In the genomic region with DNA sequence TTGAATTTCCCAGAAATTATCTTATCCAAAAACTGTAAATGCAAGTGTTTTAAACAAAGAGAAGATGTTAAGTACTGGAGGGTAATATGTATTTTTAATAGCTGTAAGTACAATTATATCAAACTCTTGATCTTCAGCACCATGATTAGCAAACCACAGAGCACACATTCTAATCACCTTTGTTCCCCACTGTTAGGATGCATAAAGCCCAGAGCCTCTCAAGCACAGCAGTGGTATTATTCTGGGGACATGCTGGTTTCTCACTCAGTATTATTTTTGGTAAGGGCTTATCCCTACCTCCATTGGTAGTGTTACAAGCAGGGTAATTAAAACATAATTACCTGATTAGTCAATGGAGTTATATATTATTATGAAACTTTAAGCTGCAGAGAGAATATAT, we compare ENCODE assay signal across 1 cellular context.
TF ChIP-seq lines count a peak whose summit lies in the region.

No MANE protein-coding gene starts in this region.

TF ChIP-seq in GM23338, 12 proteins besides CTCF, POLR2A, EP300 and RAD21 (continued from another document):
- TF ChIP-seq, protein P1, sequence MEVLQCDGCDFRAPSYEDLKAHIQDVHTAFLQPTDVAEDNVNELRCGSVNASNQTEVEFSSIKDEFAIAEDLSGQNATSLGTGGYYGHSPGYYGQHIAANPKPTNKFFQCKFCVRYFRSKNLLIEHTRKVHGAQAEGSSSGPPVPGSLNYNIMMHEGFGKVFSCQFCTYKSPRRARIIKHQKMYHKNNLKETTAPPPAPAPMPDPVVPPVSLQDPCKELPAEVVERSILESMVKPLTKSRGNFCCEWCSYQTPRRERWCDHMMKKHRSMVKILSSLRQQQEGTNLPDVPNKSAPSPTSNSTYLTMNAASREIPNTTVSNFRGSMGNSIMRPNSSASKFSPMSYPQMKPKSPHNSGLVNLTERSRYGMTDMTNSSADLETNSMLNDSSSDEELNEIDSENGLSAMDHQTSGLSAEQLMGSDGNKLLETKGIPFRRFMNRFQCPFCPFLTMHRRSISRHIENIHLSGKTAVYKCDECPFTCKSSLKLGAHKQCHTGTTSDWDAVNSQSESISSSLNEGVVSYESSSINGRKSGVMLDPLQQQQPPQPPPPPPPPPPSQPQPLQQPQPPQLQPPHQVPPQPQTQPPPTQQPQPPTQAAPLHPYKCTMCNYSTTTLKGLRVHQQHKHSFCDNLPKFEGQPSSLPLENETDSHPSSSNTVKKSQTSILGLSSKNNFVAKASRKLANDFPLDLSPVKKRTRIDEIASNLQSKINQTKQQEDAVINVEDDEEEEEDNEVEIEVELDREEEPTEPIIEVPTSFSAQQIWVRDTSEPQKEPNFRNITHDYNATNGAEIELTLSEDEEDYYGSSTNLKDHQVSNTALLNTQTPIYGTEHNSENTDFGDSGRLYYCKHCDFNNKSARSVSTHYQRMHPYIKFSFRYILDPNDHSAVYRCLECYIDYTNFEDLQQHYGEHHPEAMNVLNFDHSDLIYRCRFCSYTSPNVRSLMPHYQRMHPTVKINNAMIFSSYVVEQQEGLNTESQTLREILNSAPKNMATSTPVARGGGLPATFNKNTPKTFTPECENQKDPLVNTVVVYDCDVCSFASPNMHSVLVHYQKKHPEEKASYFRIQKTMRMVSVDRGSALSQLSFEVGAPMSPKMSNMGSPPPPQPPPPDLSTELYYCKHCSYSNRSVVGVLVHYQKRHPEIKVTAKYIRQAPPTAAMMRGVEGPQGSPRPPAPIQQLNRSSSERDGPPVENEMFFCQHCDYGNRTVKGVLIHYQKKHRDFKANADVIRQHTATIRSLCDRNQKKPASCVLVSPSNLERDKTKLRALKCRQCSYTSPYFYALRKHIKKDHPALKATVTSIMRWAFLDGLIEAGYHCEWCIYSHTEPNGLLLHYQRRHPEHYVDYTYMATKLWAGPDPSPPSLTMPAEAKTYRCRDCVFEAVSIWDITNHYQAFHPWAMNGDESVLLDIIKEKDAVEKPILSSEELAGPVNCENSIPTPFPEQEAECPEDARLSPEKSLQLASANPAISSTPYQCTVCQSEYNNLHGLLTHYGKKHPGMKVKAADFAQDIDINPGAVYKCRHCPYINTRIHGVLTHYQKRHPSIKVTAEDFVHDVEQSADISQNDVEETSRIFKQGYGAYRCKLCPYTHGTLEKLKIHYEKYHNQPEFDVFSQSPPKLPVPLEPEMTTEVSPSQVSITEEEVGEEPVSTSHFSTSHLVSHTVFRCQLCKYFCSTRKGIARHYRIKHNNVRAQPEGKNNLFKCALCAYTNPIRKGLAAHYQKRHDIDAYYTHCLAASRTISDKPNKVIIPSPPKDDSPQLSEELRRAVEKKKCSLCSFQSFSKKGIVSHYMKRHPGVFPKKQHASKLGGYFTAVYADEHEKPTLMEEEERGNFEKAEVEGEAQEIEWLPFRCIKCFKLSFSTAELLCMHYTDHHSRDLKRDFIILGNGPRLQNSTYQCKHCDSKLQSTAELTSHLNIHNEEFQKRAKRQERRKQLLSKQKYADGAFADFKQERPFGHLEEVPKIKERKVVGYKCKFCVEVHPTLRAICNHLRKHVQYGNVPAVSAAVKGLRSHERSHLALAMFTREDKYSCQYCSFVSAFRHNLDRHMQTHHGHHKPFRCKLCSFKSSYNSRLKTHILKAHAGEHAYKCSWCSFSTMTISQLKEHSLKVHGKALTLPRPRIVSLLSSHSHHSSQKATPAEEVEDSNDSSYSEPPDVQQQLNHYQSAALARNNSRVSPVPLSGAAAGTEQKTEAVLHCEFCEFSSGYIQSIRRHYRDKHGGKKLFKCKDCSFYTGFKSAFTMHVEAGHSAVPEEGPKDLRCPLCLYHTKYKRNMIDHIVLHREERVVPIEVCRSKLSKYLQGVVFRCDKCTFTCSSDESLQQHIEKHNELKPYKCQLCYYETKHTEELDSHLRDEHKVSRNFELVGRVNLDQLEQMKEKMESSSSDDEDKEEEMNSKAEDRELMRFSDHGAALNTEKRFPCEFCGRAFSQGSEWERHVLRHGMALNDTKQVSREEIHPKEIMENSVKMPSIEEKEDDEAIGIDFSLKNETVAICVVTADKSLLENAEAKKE (CRISPR knock-in tag; IDR thresholded peaks at IDR 0.05): no peak
- no peak for TF ChIP-seq ZNF331 (CRISPR knock-in tag; IDR thresholded peaks at IDR 0.05; ENCODE audit: low read depth)
